Comparison of ENCODE assay signal across 21 cellular contexts in the genomic region with DNA sequence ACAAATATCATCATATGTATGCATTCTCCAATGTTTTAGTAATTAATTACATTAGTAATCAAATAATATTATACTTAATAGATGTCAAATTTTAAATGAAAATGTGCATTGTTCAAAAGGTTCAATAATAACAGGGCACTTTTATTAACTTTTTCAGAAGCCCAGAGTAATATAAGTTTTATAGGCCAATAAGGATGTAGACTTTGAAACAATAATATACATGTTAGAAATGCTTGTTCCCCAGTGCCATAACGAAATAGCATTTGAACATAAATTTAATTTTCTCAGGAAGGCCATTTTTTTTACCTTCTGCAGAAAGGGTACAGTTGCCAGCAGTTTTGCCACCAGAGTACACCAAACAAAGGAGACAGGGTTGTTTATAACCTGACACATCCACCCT.
DNase-seq lines count a peak whose midpoint lies in the region; ATAC-seq, FAIRE-seq and TF ChIP-seq lines count a peak whose summit lies in the region.
"Had no signal": no experiment of that assay in that cellular context is flagged by ENCODE, and none has a peak within 500 bp of the region (broad histone marks: within the 10 kb centered on the region; RNA-seq: fewer than 3 reads in every experiment).

No MANE protein-coding gene starts in this region.

- no peak for TF ChIP-seq CTCF in progenitor cell of endocrine pancreas (IDR thresholded peaks at IDR 0.05; ENCODE audit: unreplicated experiment)

- H3K27ac Mint-ChIP-seq in progenitor cell of endocrine pancreas, result peak overlapping the region; percentile 31
- no peak overlapping the region for H3K27ac Mint-ChIP-seq in natural killer cell treated with Interleukin-12 subunit alpha and Interleukin-12 subunit beta and Interleukin-15 and Interleukin-18, amount 100 ng/mL, for 72 hours
- H3K27ac Mint-ChIP-seq in activated T-helper 1 cell treated with anti-CD3 and anti-CD28 coated beads, Interleukin-12 subunit alpha, Interleukin-12 subunit beta, Interleukin-2, Interleukin-4 antibody, amounts not matched to agents 30 ng/mL and 10 ng/mL and 1 ng/mL, durations not matched to agents 14 hours and 24 hours and 36 hours, result no peak overlapping the region
- H3K27ac Mint-ChIP-seq: CD14-positive monocyte; CD4-positive, alpha-beta T cell; CD8-positive, alpha-beta memory T cell had no signal

- ATAC-seq in left colon, result peak; percentile 78
- no peak for ATAC-seq in natural killer cell treated with Interleukin-12 subunit alpha and Interleukin-12 subunit beta and Interleukin-15 and Interleukin-18, amount 100 ng/mL, for 72 hours
- no peak for ATAC-seq in HG02759 (IDR thresholded peaks at IDR 0.05; ENCODE audit: unreplicated experiment)

- no peaks in the 10 kb centered on the region for H3K27me3 Mint-ChIP-seq in progenitor cell of endocrine pancreas
- H3K27me3 Mint-ChIP-seq in natural killer cell treated with Interleukin-12 subunit alpha and Interleukin-12 subunit beta and Interleukin-15 and Interleukin-18, amount 100 ng/mL, for 72 hours, result no peaks in the 10 kb centered on the region
- H3K27me3 Mint-ChIP-seq in activated T-helper 1 cell treated with anti-CD3 and anti-CD28 coated beads, Interleukin-12 subunit alpha, Interleukin-12 subunit beta, Interleukin-2, Interleukin-4 antibody, amounts not matched to agents 30 ng/mL and 10 ng/mL and 1 ng/mL, durations not matched to agents 14 hours and 24 hours and 36 hours (ENCODE audit: insufficient read depth), result no peaks in the 10 kb centered on the region
- H3K27me3 Mint-ChIP-seq: CD4-positive, alpha-beta T cell; CD8-positive, alpha-beta memory T cell had no signal

- intact Hi-C loops in left colon (cut with DNase I, micrococcal nuclease), result no loop called here
- intact Hi-C loops in activated T-helper 1 cell treated with anti-CD3 and anti-CD28 coated beads, Interleukin-12 subunit alpha, Interleukin-12 subunit beta, Interleukin-2, Interleukin-4 antibody, amounts not matched to agents 30 ng/mL and 10 ng/mL and 1 ng/mL, durations not matched to agents 14 hours and 24 hours and 36 hours (cut with micrococcal nuclease), result no loop called here

- H3K4me1 Mint-ChIP-seq in progenitor cell of endocrine pancreas (ENCODE audit: low read depth), result peaks cover 31% of the 10 kb centered on the region
- no peaks in the 10 kb centered on the region for H3K4me1 Mint-ChIP-seq in natural killer cell treated with Interleukin-12 subunit alpha and Interleukin-12 subunit beta and Interleukin-15 and Interleukin-18, amount 100 ng/mL, for 72 hours (ENCODE audit: low read depth in 2 of 2)
- H3K4me1 Mint-ChIP-seq in activated T-helper 1 cell treated with anti-CD3 and anti-CD28 coated beads, Interleukin-12 subunit alpha, Interleukin-12 subunit beta, Interleukin-2, Interleukin-4 antibody, amounts not matched to agents 30 ng/mL and 10 ng/mL and 1 ng/mL, durations not matched to agents 14 hours and 24 hours and 36 hours (ENCODE audit: low read depth), result no peaks in the 10 kb centered on the region
- H3K4me1 Mint-ChIP-seq: CD14-positive monocyte; CD8-positive, alpha-beta memory T cell had no signal

- H3K36me3 Mint-ChIP-seq in progenitor cell of endocrine pancreas (ENCODE audit: insufficient read depth), result peaks cover 2% of the 10 kb centered on the region
- H3K36me3 Mint-ChIP-seq in natural killer cell treated with Interleukin-12 subunit alpha and Interleukin-12 subunit beta and Interleukin-15 and Interleukin-18, amount 100 ng/mL, for 72 hours, result peaks cover 4% of the 10 kb centered on the region
- H3K36me3 Mint-ChIP-seq in activated T-helper 1 cell treated with anti-CD3 and anti-CD28 coated beads, Interleukin-12 subunit alpha, Interleukin-12 subunit beta, Interleukin-2, Interleukin-4 antibody, amounts not matched to agents 30 ng/mL and 10 ng/mL and 1 ng/mL, durations not matched to agents 14 hours and 24 hours and 36 hours (ENCODE audit: low read depth), result no peaks in the 10 kb centered on the region
- H3K36me3 Mint-ChIP-seq: CD14-positive monocyte; CD8-positive, alpha-beta memory T cell had no signal

- DNase-seq in left colon, result no peak
- no peak for DNase-seq in progenitor cell of endocrine pancreas (ENCODE audit: low spot score, unreplicated experiment)
- no peak for DNase-seq in natural killer cell treated with Interleukin-12 subunit alpha and Interleukin-12 subunit beta and Interleukin-15 and Interleukin-18, amount 100 ng/mL, for 72 hours (ENCODE audit: low spot score)
- no peak for DNase-seq in activated T-helper 1 cell treated with anti-CD3 and anti-CD28 coated beads, Interleukin-12 subunit alpha, Interleukin-12 subunit beta, Interleukin-2, Interleukin-4 antibody, amounts not matched to agents 30 ng/mL and 10 ng/mL and 1 ng/mL, durations not matched to agents 14 hours and 24 hours and 36 hours (ENCODE audit: low spot score)
- DNase-seq: AML-193; BE2C; CD4-positive, alpha-beta T cell; CD8-positive, alpha-beta memory T cell; DMS 273 treated with DMSO at 0.1 percent for 48 hours; DMS79; EL; GF-D8; GOT3; H7; HCEC 1CT had no signal

- H3K4me3 Mint-ChIP-seq in progenitor cell of endocrine pancreas (ENCODE audit: low read depth), result no peak overlapping the region
- no peak overlapping the region for H3K4me3 Mint-ChIP-seq in natural killer cell treated with Interleukin-12 subunit alpha and Interleukin-12 subunit beta and Interleukin-15 and Interleukin-18, amount 100 ng/mL, for 72 hours
- no peak overlapping the region for H3K4me3 Mint-ChIP-seq in activated T-helper 1 cell treated with anti-CD3 and anti-CD28 coated beads, Interleukin-12 subunit alpha, Interleukin-12 subunit beta, Interleukin-2, Interleukin-4 antibody, amounts not matched to agents 30 ng/mL and 10 ng/mL and 1 ng/mL, durations not matched to agents 14 hours and 24 hours and 36 hours
- H3K4me3 Mint-ChIP-seq: CD14-positive monocyte; CD4-positive, alpha-beta T cell; CD8-positive, alpha-beta memory T cell had no signal

- FAIRE-seq in G401.6 (lab: Jason Lieb, UNC), result peak; percentile 17
- FAIRE-seq: A204.1, D721Med, GM12892 had no signal

- no peaks in the 10 kb centered on the region for H3K9me3 Mint-ChIP-seq in progenitor cell of endocrine pancreas (ENCODE audit: low read depth)
- H3K9me3 Mint-ChIP-seq in natural killer cell treated with Interleukin-12 subunit alpha and Interleukin-12 subunit beta and Interleukin-15 and Interleukin-18, amount 100 ng/mL, for 72 hours, result peaks cover 13% of the 10 kb centered on the region
- no peaks in the 10 kb centered on the region for H3K9me3 Mint-ChIP-seq in activated T-helper 1 cell treated with anti-CD3 and anti-CD28 coated beads, Interleukin-12 subunit alpha, Interleukin-12 subunit beta, Interleukin-2, Interleukin-4 antibody, amounts not matched to agents 30 ng/mL and 10 ng/mL and 1 ng/mL, durations not matched to agents 14 hours and 24 hours and 36 hours
